In genomic region chr19:1260749-1261511, GRCh38 we compare ENCODE assay signal across 8 cellular contexts. TPM values are rescaled to one million over a fixed set of nuclear protein-coding genes. Genes with fewer than 3 reads are reported as not detected.
A peak's percentile ranks its signal among the peaks of the same experiment; 100 is the strongest.
DNase-seq lines count a peak whose midpoint lies in the region; ATAC-seq and TF ChIP-seq lines count a peak whose summit lies in the region.

No MANE protein-coding gene starts in this region.

- H3K4me3 ChIP-seq in GM23338, result peak overlapping the region; percentile 95

- CTCF ChIA-PET in RWPE1 (lab: Yijun Ruan, JAX), result interaction anchor here (0.6 to 10.3 kb wide), 2 partner anchors 16 to 160 kb away, joined by 3 to 116 read pairs; no protein-coding TSS in a partner anchor

- H3K27me3 Mint-ChIP-seq in GM23338 (ENCODE audit: insufficient read depth, low read depth, poor library complexity), result peaks cover 38% of the 10 kb centered on the region
- no peaks in the 10 kb centered on the region for H3K27me3 Mint-ChIP-seq in activated T-helper 2 cell treated with anti-CD3 and anti-CD28 coated beads, Interferon-gamma antibody, Interleukin-2, Interleukin-4, amounts not matched to agents 10 μg/mL and 5 μg/mL and 100 μg/mL, durations not matched to agents 14 hours and 24 hours and 36 hours (ENCODE audit: low read depth)
- H3K27me3 Mint-ChIP-seq in natural killer cell treated with Interleukin-12 subunit alpha and Interleukin-12 subunit beta and Interleukin-15 and Interleukin-18, amount 100 ng/mL, for 72 hours, result no peaks in the 10 kb centered on the region

- DNase-seq in DMS79 treated with DMSO at 0.1 percent for 48 hours (lab: John Stamatoyannopoulos, UW) (peak; percentile 89), GM23338 (ENCODE audit: low spot score) (peak; percentile 97), M059J (ENCODE audit: low read depth) (peak; percentile 94), RWPE1 (ENCODE audit: low spot score) (peak; percentile 92), fibroblast of peridontal ligament (ENCODE audit: extremely low read depth) (peak; percentile 95)
- peak; percentile 97 for DNase-seq in activated T-helper 2 cell treated with anti-CD3 and anti-CD28 coated beads, Interferon-gamma antibody, Interleukin-2, Interleukin-4, amounts not matched to agents 10 μg/mL and 5 μg/mL and 100 μg/mL, durations not matched to agents 14 hours and 24 hours and 36 hours (ENCODE audit: low spot score)
- DNase-seq in natural killer cell treated with Interleukin-12 subunit alpha and Interleukin-12 subunit beta and Interleukin-15 and Interleukin-18, amount 100 ng/mL, for 72 hours (ENCODE audit: low spot score), result peak; percentile 98
- peak; percentile 93 for DNase-seq in stimulated activated naive CD4-positive, alpha-beta T cell treated with Interleukin-2 at 50 U/mL for 16 hours (lab: John Stamatoyannopoulos, UW)

- H4K20me1 ChIP-seq in GM23338 (replicated peaks; ENCODE audit: insufficient read depth), result peaks cover 20% of the 10 kb centered on the region

- H3F3A ChIP-seq in GM23338 (replicated peaks; ENCODE audit: low read depth), result peaks cover 70% of the 10 kb centered on the region

- H3K4me1 Mint-ChIP-seq in GM23338, result peaks cover 65% of the 10 kb centered on the region
- H3K4me1 Mint-ChIP-seq in activated T-helper 2 cell treated with anti-CD3 and anti-CD28 coated beads, Interferon-gamma antibody, Interleukin-2, Interleukin-4, amounts not matched to agents 10 μg/mL and 5 μg/mL and 100 μg/mL, durations not matched to agents 14 hours and 24 hours and 36 hours (ENCODE audit: low read depth), result peaks cover 43% of the 10 kb centered on the region
- H3K4me1 Mint-ChIP-seq in natural killer cell treated with Interleukin-12 subunit alpha and Interleukin-12 subunit beta and Interleukin-15 and Interleukin-18, amount 100 ng/mL, for 72 hours (ENCODE audit: low read depth in 2 of 2), result peaks cover 28 to 40% of the 10 kb centered on the region in 2 donors

- peaks cover 7% of the 10 kb centered on the region for H3K36me3 ChIP-seq in GM23338 (ENCODE audit: insufficient read depth)

- peaks cover 61% of the 10 kb centered on the region for H3K4me1 ChIP-seq in GM23338 (ENCODE audit: insufficient read depth)

- peak overlapping the region; percentile 100 for H3K4me2 ChIP-seq in GM23338

- intact Hi-C loops in activated T-helper 2 cell treated with anti-CD3 and anti-CD28 coated beads, Interferon-gamma antibody, Interleukin-2, Interleukin-4, amounts not matched to agents 10 μg/mL and 5 μg/mL and 100 μg/mL, durations not matched to agents 14 hours and 24 hours and 36 hours (cut with micrococcal nuclease), result loop anchor here (1.0 kb wide), 1 partner anchor 12 kb away; no protein-coding TSS in a partner anchor

- no peaks in the 10 kb centered on the region; the same call in 1 of the 3 replicates for H3K9me3 Mint-ChIP-seq in GM23338
- no peaks in the 10 kb centered on the region for H3K9me3 Mint-ChIP-seq in activated T-helper 2 cell treated with anti-CD3 and anti-CD28 coated beads, Interferon-gamma antibody, Interleukin-2, Interleukin-4, amounts not matched to agents 10 μg/mL and 5 μg/mL and 100 μg/mL, durations not matched to agents 14 hours and 24 hours and 36 hours
- H3K9me3 Mint-ChIP-seq in natural killer cell treated with Interleukin-12 subunit alpha and Interleukin-12 subunit beta and Interleukin-15 and Interleukin-18, amount 100 ng/mL, for 72 hours, result no peaks in the 10 kb centered on the region

- peaks cover 14% of the 10 kb centered on the region for H3K79me2 ChIP-seq in GM23338 (replicated peaks; ENCODE audit: insufficient read depth)

- 0 out of 2 replicates have a peak overlapping the region, but pooled peaks have one; percentile 52 for H2AFZ ChIP-seq in GM23338

- no peaks in the 10 kb centered on the region for H3K9me2 ChIP-seq in GM23338 (ENCODE audit: insufficient read depth)

- TF ChIP-seq CTCF in GM23338 (conservative IDR thresholded peaks at IDR 0.05; ENCODE audit: low read depth in 2 of 2) (no peak), RWPE1 (conservative IDR thresholded peaks at IDR 0.05; ENCODE audit: low read depth) (no peak)

- ATAC-seq in GM23338, result peak; percentile 49
- ATAC-seq in natural killer cell treated with Interleukin-12 subunit alpha and Interleukin-12 subunit beta and Interleukin-15 and Interleukin-18, amount 100 ng/mL, for 72 hours, result peak; percentile 93

- H3K27me3 ChIP-seq in GM23338 (ENCODE audit: insufficient read depth), result no peaks in the 10 kb centered on the region

- H3K27ac Mint-ChIP-seq in GM23338, result peak overlapping the region; percentile 94
- H3K27ac Mint-ChIP-seq in activated T-helper 2 cell treated with anti-CD3 and anti-CD28 coated beads, Interferon-gamma antibody, Interleukin-2, Interleukin-4, amounts not matched to agents 10 μg/mL and 5 μg/mL and 100 μg/mL, durations not matched to agents 14 hours and 24 hours and 36 hours, result peak overlapping the region; percentile 90
- H3K27ac Mint-ChIP-seq in natural killer cell treated with Interleukin-12 subunit alpha and Interleukin-12 subunit beta and Interleukin-15 and Interleukin-18, amount 100 ng/mL, for 72 hours, result peak overlapping the region; percentile 91 to 93

- POLR2A ChIA-PET in RWPE1 (lab: Yijun Ruan, JAX; ENCODE audit: low non-redundant PET), result no interaction called here

- peak overlapping the region; percentile 94 for H3K27ac ChIP-seq in GM23338 (ENCODE audit: low read depth)
- peak overlapping the region; percentile 100 for H3K27ac ChIP-seq in RWPE1

- H3K4me3 Mint-ChIP-seq in GM23338, result peak overlapping the region; percentile 92
- peak overlapping the region; percentile 88 for H3K4me3 Mint-ChIP-seq in activated T-helper 2 cell treated with anti-CD3 and anti-CD28 coated beads, Interferon-gamma antibody, Interleukin-2, Interleukin-4, amounts not matched to agents 10 μg/mL and 5 μg/mL and 100 μg/mL, durations not matched to agents 14 hours and 24 hours and 36 hours (ENCODE audit: low read depth)
- H3K4me3 Mint-ChIP-seq in natural killer cell treated with Interleukin-12 subunit alpha and Interleukin-12 subunit beta and Interleukin-15 and Interleukin-18, amount 100 ng/mL, for 72 hours, result peak overlapping the region; percentile 93

- peaks cover 39% of the 10 kb centered on the region for H3K36me3 Mint-ChIP-seq in GM23338 (ENCODE audit: low read depth)
- H3K36me3 Mint-ChIP-seq in activated T-helper 2 cell treated with anti-CD3 and anti-CD28 coated beads, Interferon-gamma antibody, Interleukin-2, Interleukin-4, amounts not matched to agents 10 μg/mL and 5 μg/mL and 100 μg/mL, durations not matched to agents 14 hours and 24 hours and 36 hours (ENCODE audit: low read depth), result peaks cover 31% of the 10 kb centered on the region
- no peaks in the 10 kb centered on the region for H3K36me3 Mint-ChIP-seq in natural killer cell treated with Interleukin-12 subunit alpha and Interleukin-12 subunit beta and Interleukin-15 and Interleukin-18, amount 100 ng/mL, for 72 hours

RNA-seq across cellular contexts. Expression of gene CIRBP, which starts 8.2 kb away (rescaled TPM):
- total RNA-seq in GM23338 (2014; rRNA removed; shearing (Covaris generic)), result 152 and 202 TPM in 2 replicates
- polyA plus RNA-seq in GM23338 (2016; fragmentation: Nextera tagmentation; extraction: Ambion mirVana), result 153 and 160 TPM in 2 replicates
- total RNA-seq in M059J (2014; rRNA removed; shearing (Covaris generic)), result 115 and 145 TPM in 2 replicates
- 214 and 226 TPM in 2 replicates for total RNA-seq in activated T-helper 2 cell treated with anti-CD3 and anti-CD28 coated beads, Interferon-gamma antibody, Interleukin-2, Interleukin-4, amounts not matched to agents 10 μg/mL and 5 μg/mL and 100 μg/mL, durations not matched to agents 14 hours and 24 hours and 36 hours
- 100 to 1,000 TPM; 226 to 251 TPM for total RNA-seq in natural killer cell treated with Interleukin-12 subunit alpha and Interleukin-12 subunit beta and Interleukin-15 and Interleukin-18, amount 100 ng/mL, for 72 hours

RNA-seq across cellular contexts. Expression of gene MIDN, which starts 12.5 kb away (rescaled TPM):
- 84.5 and 113 TPM in 2 replicates for total RNA-seq in GM23338 (2014; rRNA removed; shearing (Covaris generic))
- polyA plus RNA-seq in GM23338 (2016; fragmentation: Nextera tagmentation; extraction: Ambion mirVana), result 28.6 and 33.3 TPM in 2 replicates
- 4.5 and 11.0 TPM in 2 replicates for total RNA-seq in M059J (2014; rRNA removed; shearing (Covaris generic))
- 84.7 and 85.4 TPM in 2 replicates for total RNA-seq in activated T-helper 2 cell treated with anti-CD3 and anti-CD28 coated beads, Interferon-gamma antibody, Interleukin-2, Interleukin-4, amounts not matched to agents 10 μg/mL and 5 μg/mL and 100 μg/mL, durations not matched to agents 14 hours and 24 hours and 36 hours
- total RNA-seq in natural killer cell treated with Interleukin-12 subunit alpha and Interleukin-12 subunit beta and Interleukin-15 and Interleukin-18, amount 100 ng/mL, for 72 hours, result 10 to 100 TPM; 85.9 to 88.3 TPM

RNA-seq across cellular contexts. Expression of gene FAM174C, which starts 14.4 kb away (rescaled TPM):
- 39.2 and 60.4 TPM in 2 replicates for total RNA-seq in GM23338 (2014; rRNA removed; shearing (Covaris generic))
- 62.3 and 68.0 TPM in 2 replicates for polyA plus RNA-seq in GM23338 (2016; fragmentation: Nextera tagmentation; extraction: Ambion mirVana)
- total RNA-seq in M059J (2014; rRNA removed; shearing (Covaris generic)), result 108 and 128 TPM in 2 replicates
- total RNA-seq in activated T-helper 2 cell treated with anti-CD3 and anti-CD28 coated beads, Interferon-gamma antibody, Interleukin-2, Interleukin-4, amounts not matched to agents 10 μg/mL and 5 μg/mL and 100 μg/mL, durations not matched to agents 14 hours and 24 hours and 36 hours, result 91.7 and 99.4 TPM in 2 replicates
- total RNA-seq in natural killer cell treated with Interleukin-12 subunit alpha and Interleukin-12 subunit beta and Interleukin-15 and Interleukin-18, amount 100 ng/mL, for 72 hours, result 10 to 100 TPM; 59.5 to 94.2 TPM

RNA-seq across cellular contexts. Expression of gene ATP5F1D, which starts 19.4 kb away (rescaled TPM):
- total RNA-seq in GM23338 (2014; rRNA removed; shearing (Covaris generic)), result 78.7 and 139 TPM in 2 replicates
- polyA plus RNA-seq in GM23338 (2016; fragmentation: Nextera tagmentation; extraction: Ambion mirVana), result 396 and 420 TPM in 2 replicates
- 45.0 and 69.8 TPM in 2 replicates for total RNA-seq in M059J (2014; rRNA removed; shearing (Covaris generic))
- total RNA-seq in activated T-helper 2 cell treated with anti-CD3 and anti-CD28 coated beads, Interferon-gamma antibody, Interleukin-2, Interleukin-4, amounts not matched to agents 10 μg/mL and 5 μg/mL and 100 μg/mL, durations not matched to agents 14 hours and 24 hours and 36 hours, result 233 and 240 TPM in 2 replicates
- total RNA-seq in natural killer cell treated with Interleukin-12 subunit alpha and Interleukin-12 subunit beta and Interleukin-15 and Interleukin-18, amount 100 ng/mL, for 72 hours, result 100 to 1,000 TPM; 163 to 215 TPM

RNA-seq across cellular contexts. Expression of gene CBARP, which starts 23.1 kb away (rescaled TPM):
- total RNA-seq in GM23338 (2014; rRNA removed; shearing (Covaris generic)), result 10.8 and 14.1 TPM in 2 replicates
- polyA plus RNA-seq in GM23338 (2016; fragmentation: Nextera tagmentation; extraction: Ambion mirVana), result 2.0 TPM in 2 replicates
- total RNA-seq in M059J (2014; rRNA removed; shearing (Covaris generic)), result 0.44 and 4.4 TPM in 2 replicates
- 3.5 and 3.7 TPM in 2 replicates for total RNA-seq in activated T-helper 2 cell treated with anti-CD3 and anti-CD28 coated beads, Interferon-gamma antibody, Interleukin-2, Interleukin-4, amounts not matched to agents 10 μg/mL and 5 μg/mL and 100 μg/mL, durations not matched to agents 14 hours and 24 hours and 36 hours
- under 1 TPM in 1 of 2 donors, not detected in 1; 0.28 TPM for total RNA-seq in natural killer cell treated with Interleukin-12 subunit alpha and Interleukin-12 subunit beta and Interleukin-15 and Interleukin-18, amount 100 ng/mL, for 72 hours

Comparison
In these comparisons a context has a peak if more than half of its experiments do, and no peak if none do; other contexts are left out.
1. Peak in every context shown above with its lines: DNase-seq, ATAC-seq, H3K4me3 ChIP-seq and H3K27ac ChIP-seq.